8 cellular contexts compared by ENCODE assay signal in genomic region chr7:140003913-140004382, GRCh38. TPM values are rescaled to one million over a fixed set of nuclear protein-coding genes. Genes with fewer than 3 reads are reported as not detected.
DNase-seq lines count a peak whose midpoint lies in the region; ATAC-seq, FAIRE-seq and TF ChIP-seq lines count a peak whose summit lies in the region.

No MANE protein-coding gene starts in this region.

- TF ChIP-seq POLR2A in esophagus squamous epithelium (IDR thresholded peaks at IDR 0.05): no peak

- H3K4me3 Mint-ChIP-seq in T-helper 2 cell treated with Interferon-gamma antibody and Interleukin-4, amounts not matched to agents 5 μg/mL and 100 μg/mL, for 36 hours: no peak overlapping the region

- TF ChIP-seq CTCF in esophagus squamous epithelium (IDR thresholded peaks at IDR 0.05): peak; percentile 39 to 71 (median 58)
- TF ChIP-seq CTCF in osteoblast (IDR thresholded peaks at IDR 0.05; ENCODE audit: extremely low read depth, low read depth, low read length): peak; percentile 67

- 49 to 56% methylated on average over 9 of the region's 9 CpGs for WGBS in esophagus squamous epithelium, 2 donors

- H3K4me3 ChIP-seq in esophagus squamous epithelium: no peak overlapping the region
- no peak overlapping the region for H3K4me3 ChIP-seq in osteoblast (ENCODE audit: insufficient read depth, low read length)

- no peak overlapping the region for H3K27ac Mint-ChIP-seq in T-helper 2 cell treated with Interferon-gamma antibody and Interleukin-4, amounts not matched to agents 5 μg/mL and 100 μg/mL, for 36 hours

- H4K20me1 ChIP-seq in osteoblast (ENCODE audit: insufficient read depth, low read length): no peaks in the 10 kb centered on the region

- no peak overlapping the region for H3K4me2 ChIP-seq in osteoblast (ENCODE audit: insufficient read depth, low read length)

- no peaks in the 10 kb centered on the region for H3K79me2 ChIP-seq in osteoblast (ENCODE audit: insufficient read depth, low read length)

- peak overlapping the region; percentile 36 for H2AFZ ChIP-seq in osteoblast (ENCODE audit: low read length)

- no peaks in the 10 kb centered on the region for H3K36me3 Mint-ChIP-seq in T-helper 2 cell treated with Interferon-gamma antibody and Interleukin-4, amounts not matched to agents 5 μg/mL and 100 μg/mL, for 36 hours (ENCODE audit: low read depth)

- H3K27ac ChIP-seq in esophagus squamous epithelium (no peak overlapping the region), osteoblast (ENCODE audit: low read depth, low read length) (no peak overlapping the region)

- H3K9me3 Mint-ChIP-seq in T-helper 2 cell treated with Interferon-gamma antibody and Interleukin-4, amounts not matched to agents 5 μg/mL and 100 μg/mL, for 36 hours: no peaks in the 10 kb centered on the region

- DNase-seq in NOMO-1 (lab: John Stamatoyannopoulos, UW; ENCODE audit: unreplicated experiment in 2 of 2) (peak; percentile 35 to 60), NOMO-1 treated with dmso at 0.1 percent for 144 hours (lab: John Stamatoyannopoulos, UW; ENCODE audit: unreplicated experiment) (no peak), HTR-8/SVneo (ENCODE audit: insufficient read length, low spot score) (peak; percentile 46), esophagus squamous epithelium (lab: John Stamatoyannopoulos, UW) (no peak), osteoblast (ENCODE audit: insufficient read length, low spot score, missing footprints) (peak; percentile 93)
- DNase-seq in T-helper 2 cell treated with Interferon-gamma antibody and Interleukin-4, amounts not matched to agents 5 μg/mL and 100 μg/mL, for 36 hours (ENCODE audit: low spot score): peak; percentile 17

- no peaks in the 10 kb centered on the region for H3K4me1 Mint-ChIP-seq in T-helper 2 cell treated with Interferon-gamma antibody and Interleukin-4, amounts not matched to agents 5 μg/mL and 100 μg/mL, for 36 hours (ENCODE audit: low read depth)

- H3K36me3 ChIP-seq in esophagus squamous epithelium: no peaks in the 10 kb centered on the region
- H3K36me3 ChIP-seq in osteoblast (ENCODE audit: insufficient read depth, low read length): no peaks in the 10 kb centered on the region

- no peak for ATAC-seq in HG02798 (IDR thresholded peaks at IDR 0.05; ENCODE audit: poor library complexity, unreplicated experiment)
- ATAC-seq in GM21723 (IDR thresholded peaks at IDR 0.05; ENCODE audit: unreplicated experiment): no peak

- H3K4me1 ChIP-seq in esophagus squamous epithelium (peaks cover 0 to 6% (median 0%) of the 10 kb centered on the region in 3 donors), osteoblast (ENCODE audit: insufficient read depth, low read length) (no peaks in the 10 kb centered on the region)

- peaks cover 3% of the 10 kb centered on the region for H3K27me3 Mint-ChIP-seq in T-helper 2 cell treated with Interferon-gamma antibody and Interleukin-4, amounts not matched to agents 5 μg/mL and 100 μg/mL, for 36 hours (ENCODE audit: low read depth)

- H3K9me3 ChIP-seq in esophagus squamous epithelium (no peaks in the 10 kb centered on the region), osteoblast (ENCODE audit: low read depth, low read length) (no peaks in the 10 kb centered on the region)

- intact Hi-C loops in esophagus squamous epithelium (cut with DNase I): loop anchor here (2.0 kb wide), 1 partner anchor 357 kb away; no protein-coding TSS in a partner anchor

- H3K27me3 ChIP-seq in esophagus squamous epithelium (peaks cover 0 to 4% (median 0%) of the 10 kb centered on the region in 4 donors), osteoblast (ENCODE audit: insufficient read depth, low read length) (no peaks in the 10 kb centered on the region)

- FAIRE-seq in HTR-8/SVneo (lab: Jason Lieb, UNC): no peak

RNA-seq across cellular contexts. Expression of gene PARP12, which starts 58.8 kb away (rescaled TPM):
- total RNA-seq in esophagus squamous epithelium (10 to 100 TPM; 17.0 to 28.6 (median 22.1) TPM), osteoblast (15.6 and 26.4 TPM in 2 replicates)

Comparison
In these comparisons a context has a peak if more than half of its experiments do, and no peak if none do; other contexts are left out.
1. DNase-seq: peak in NOMO-1 (2 of 2), HTR-8/SVneo (single experiment), T-helper 2 cell treated with Interferon-gamma antibody and Interleukin-4, amounts not matched to agents 5 μg/mL and 100 μg/mL, for 36 hours (single experiment) and osteoblast (single experiment); none in NOMO-1 treated with dmso at 0.1 percent for 144 hours (single experiment) and esophagus squamous epithelium (single experiment).